In the genomic region with DNA sequence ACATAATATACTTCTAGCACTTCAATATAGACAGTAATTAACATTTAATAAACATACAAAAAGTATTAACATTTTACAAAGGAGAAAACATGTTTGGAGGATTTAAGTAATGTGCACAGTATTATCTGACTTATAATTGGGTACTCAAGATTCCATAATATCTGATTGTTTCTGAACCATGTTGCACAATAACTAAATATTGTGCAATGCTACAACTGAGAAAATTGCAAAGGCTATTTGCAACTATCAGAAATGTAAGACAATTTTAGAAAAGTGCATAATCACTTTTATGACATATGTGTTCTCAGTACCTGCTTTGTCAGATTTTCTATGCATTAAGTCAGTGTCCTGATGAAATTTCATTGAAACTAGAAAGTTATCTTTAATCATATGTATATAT, we compare ENCODE assay signal across 23 cellular contexts.
"Had no signal": no experiment of that assay in that cellular context is flagged by ENCODE, and none has a peak within 500 bp of the region (broad histone marks: within the 10 kb centered on the region; RNA-seq: fewer than 3 reads in every experiment).

No MANE protein-coding gene starts in this region.

- H3K9me3 ChIP-seq: prostate gland, tibial artery, upper lobe of left lung, uterus had no signal

- H3K27ac ChIP-seq: esophagus squamous epithelium, heart left ventricle, parathyroid adenoma, prostate gland, spleen, tibial artery, upper lobe of left lung, uterus had no signal

- FAIRE-seq: endometrium, islet of Langerhans had no signal

- H3K27me3 ChIP-seq: esophagus squamous epithelium, heart left ventricle, spleen, tibial artery, upper lobe of left lung, uterus had no signal

- H3K4me1 ChIP-seq: esophagus squamous epithelium, heart left ventricle, parathyroid adenoma, prostate gland, spleen, tibial artery, upper lobe of left lung, uterus had no signal

- H3K36me3 Mint-ChIP-seq: naive thymus-derived CD4-positive, alpha-beta T cell; stimulated activated memory B cell treated with anti-CD40 and anti-IgM and Interleukin-4, amounts not matched to agents 10 μg/mL and 1 μg/mL and 100 μg/mL, for 72 hours had no signal

- H3K4me3 ChIP-seq: esophagus squamous epithelium, heart left ventricle, prostate gland, spleen, tibial artery, upper lobe of left lung, uterus had no signal

- ATAC-seq: heart left ventricle; naive thymus-derived CD4-positive, alpha-beta T cell; sciatic nerve; stimulated activated memory B cell treated with anti-CD40 and anti-IgM and Interleukin-4, amounts not matched to agents 10 μg/mL and 1 μg/mL and 100 μg/mL, for 72 hours had no signal

- H3K36me3 ChIP-seq: esophagus squamous epithelium, heart left ventricle, prostate gland, spleen, tibial artery, upper lobe of left lung, uterus had no signal

- H3K4me1 Mint-ChIP-seq: nephron progenitor cell; stimulated activated memory B cell treated with anti-CD40 and anti-IgM and Interleukin-4, amounts not matched to agents 10 μg/mL and 1 μg/mL and 100 μg/mL, for 72 hours had no signal

- H3K27ac Mint-ChIP-seq: naive thymus-derived CD4-positive, alpha-beta T cell; nephron progenitor cell; stimulated activated memory B cell treated with anti-CD40 and anti-IgM and Interleukin-4, amounts not matched to agents 10 μg/mL and 1 μg/mL and 100 μg/mL, for 72 hours; stimulated activated naive CD8-positive, alpha-beta T cell treated with anti-CD3 and anti-CD28 coated beads, Interleukin-15, Interleukin-2, amounts not matched to agents 100 ng/mL and 50 ng/mL, for 24 hours had no signal

- H3K4me3 Mint-ChIP-seq: naive thymus-derived CD4-positive, alpha-beta T cell; nephron progenitor cell; stimulated activated memory B cell treated with anti-CD40 and anti-IgM and Interleukin-4, amounts not matched to agents 10 μg/mL and 1 μg/mL and 100 μg/mL, for 72 hours; stimulated activated naive CD8-positive, alpha-beta T cell treated with anti-CD3 and anti-CD28 coated beads, Interleukin-15, Interleukin-2, amounts not matched to agents 100 ng/mL and 50 ng/mL, for 24 hours had no signal

- DNase-seq: effector memory CD4-positive, alpha-beta T cell; esophagus squamous epithelium; heart left ventricle; hippocampal formation; kidney glomerular epithelial cell; mesendoderm; naive thymus-derived CD4-positive, alpha-beta T cell; nephron progenitor cell; retina; spleen; stimulated activated CD4-positive, alpha-beta T cell treated with anti-CD3 and anti-CD28 coated beads, Interleukin-15, amount 100 ng/mL, for 24 hours; stimulated activated CD4-positive, alpha-beta T cell treated with anti-CD3 and anti-CD28 coated beads, Interleukin-1b, Interleukin-23, amount 100 ng/mL, for 48 hours; stimulated activated CD4-positive, alpha-beta T cell treated with anti-CD3 and anti-CD28 coated beads, Interleukin-4, amount 100 ng/mL, for 24 hours; tibial artery; upper lobe of left lung; uterus had no signal

- H3K9me3 Mint-ChIP-seq: stimulated activated memory B cell treated with anti-CD40 and anti-IgM and Interleukin-4, amounts not matched to agents 10 μg/mL and 1 μg/mL and 100 μg/mL, for 72 hours had no signal

- H3K27me3 Mint-ChIP-seq: naive thymus-derived CD4-positive, alpha-beta T cell; stimulated activated memory B cell treated with anti-CD40 and anti-IgM and Interleukin-4, amounts not matched to agents 10 μg/mL and 1 μg/mL and 100 μg/mL, for 72 hours; stimulated activated naive CD8-positive, alpha-beta T cell treated with anti-CD3 and anti-CD28 coated beads, Interleukin-15, Interleukin-2, amounts not matched to agents 100 ng/mL and 50 ng/mL, for 24 hours had no signal
